34 cellular contexts compared by ENCODE assay signal in genomic region chr10:120944586-120945125, GRCh38.
"Had no signal": no experiment of that assay in that cellular context is flagged by ENCODE, and none has a peak within 500 bp of the region (broad histone marks: within the 10 kb centered on the region; RNA-seq: fewer than 3 reads in every experiment).

No MANE protein-coding gene starts in this region.

- H3K36me3 Mint-ChIP-seq: activated naive CD4-positive, alpha-beta T cell treated with anti-CD3 and anti-CD28 coated beads, Interleukin-2, amount 10 ng/mL, durations not matched to agents 7 days and 5 days; activated naive CD4-positive, alpha-beta T cell treated with anti-CD3 and anti-CD28 coated beads, Interleukin-2, amount 50 U/mL, for 72 hours; activated naive CD8-positive, alpha-beta T cell treated with anti-CD3 and anti-CD28 coated beads, Interleukin-2, amount 10 ng/mL, durations not matched to agents 7 days and 5 days; brain; T-cell had no signal

- H3K4me3 Mint-ChIP-seq: activated CD4-positive, alpha-beta memory T cell treated with anti-CD3 and anti-CD28 coated beads, Interleukin-2, amount 10 ng/mL, durations not matched to agents 7 days and 5 days; activated CD4-positive, alpha-beta T cell treated with anti-CD3 and anti-CD28 coated beads, Interleukin-2, amount 10 ng/mL, durations not matched to agents 7 days and 5 days; activated naive CD4-positive, alpha-beta T cell treated with anti-CD3 and anti-CD28 coated beads, Interleukin-2, amount 10 ng/mL, durations not matched to agents 7 days and 5 days; activated naive CD8-positive, alpha-beta T cell treated with anti-CD3 and anti-CD28 coated beads, Interleukin-2, amount 10 ng/mL, durations not matched to agents 7 days and 5 days; activated T-cell treated with anti-CD3 and anti-CD28 coated beads, Interleukin-2, amount 50 U/mL, for 24 hours; activated T-cell treated with anti-CD3 and anti-CD28 coated beads, Interleukin-2, amount 50 U/mL, for 72 hours; brain; dendritic cell treated with granulocyte-macrophage colony-stimulating factor and Interleukin-4, amounts not matched to agents 40 ng/mL and 50 ng/mL, for 4 days; T-cell; T-helper 1 cell treated with Interleukin-12 subunit alpha and Interleukin-12 subunit beta and Interleukin-4 antibody, amounts not matched to agents 30 μg/mL and 1 μg/mL, for 36 hours; T-helper 2 cell treated with Interferon-gamma antibody and Interleukin-4, amounts not matched to agents 5 μg/mL and 100 μg/mL, for 36 hours had no signal

- H3K27me3 ChIP-seq: ascending aorta had no signal

- H3K9me3 ChIP-seq: ascending aorta, breast epithelium, esophagus muscularis mucosa, gastroesophageal sphincter, heart right ventricle had no signal

- H3K27ac ChIP-seq: ascending aorta, breast epithelium, cardiac muscle cell, coronary artery, heart right ventricle had no signal

- H3K4me1 ChIP-seq: breast epithelium had no signal

- H3K36me3 ChIP-seq: ascending aorta, breast epithelium, cardiac muscle cell, esophagus muscularis mucosa, gastroesophageal sphincter, heart right ventricle had no signal

- H3K9me3 Mint-ChIP-seq: activated CD4-positive, alpha-beta memory T cell treated with anti-CD3 and anti-CD28 coated beads, Interleukin-2, amount 10 ng/mL, durations not matched to agents 7 days and 5 days; activated CD4-positive, alpha-beta T cell treated with anti-CD3 and anti-CD28 coated beads, Interleukin-2, amount 10 ng/mL, durations not matched to agents 7 days and 5 days; activated naive CD4-positive, alpha-beta T cell treated with anti-CD3 and anti-CD28 coated beads, Interleukin-2, amount 10 ng/mL, durations not matched to agents 7 days and 5 days; activated naive CD4-positive, alpha-beta T cell treated with anti-CD3 and anti-CD28 coated beads, Interleukin-2, amount 50 U/mL, for 72 hours; activated naive CD8-positive, alpha-beta T cell treated with anti-CD3 and anti-CD28 coated beads, Interleukin-2, amount 10 ng/mL, durations not matched to agents 7 days and 5 days; activated T-cell treated with anti-CD3 and anti-CD28 coated beads, Interleukin-2, amount 50 U/mL, for 24 hours; activated T-cell treated with anti-CD3 and anti-CD28 coated beads, Interleukin-2, amount 50 U/mL, for 72 hours; dendritic cell treated with granulocyte-macrophage colony-stimulating factor and Interleukin-4, amounts not matched to agents 40 ng/mL and 50 ng/mL, for 4 days; effector memory CD8-positive, alpha-beta T cell; T-cell; T-helper 1 cell treated with Interleukin-12 subunit alpha and Interleukin-12 subunit beta and Interleukin-4 antibody, amounts not matched to agents 30 μg/mL and 1 μg/mL, for 36 hours; T-helper 2 cell treated with Interferon-gamma antibody and Interleukin-4, amounts not matched to agents 5 μg/mL and 100 μg/mL, for 36 hours had no signal

- H3K27ac Mint-ChIP-seq: activated CD4-positive, alpha-beta memory T cell treated with anti-CD3 and anti-CD28 coated beads, Interleukin-2, amount 10 ng/mL, durations not matched to agents 7 days and 5 days; activated CD4-positive, alpha-beta T cell treated with anti-CD3 and anti-CD28 coated beads, Interleukin-2, amount 10 ng/mL, durations not matched to agents 7 days and 5 days; activated naive CD4-positive, alpha-beta T cell treated with anti-CD3 and anti-CD28 coated beads, Interleukin-2, amount 10 ng/mL, durations not matched to agents 7 days and 5 days; activated naive CD4-positive, alpha-beta T cell treated with anti-CD3 and anti-CD28 coated beads, Interleukin-2, amount 50 U/mL, for 72 hours; activated T-cell treated with anti-CD3 and anti-CD28 coated beads, Interleukin-2, amount 50 U/mL, for 24 hours; activated T-cell treated with anti-CD3 and anti-CD28 coated beads, Interleukin-2, amount 50 U/mL, for 72 hours; dendritic cell treated with granulocyte-macrophage colony-stimulating factor and Interleukin-4, amounts not matched to agents 40 ng/mL and 50 ng/mL, for 4 days; effector memory CD8-positive, alpha-beta T cell; T-cell; T-helper 1 cell treated with Interleukin-12 subunit alpha and Interleukin-12 subunit beta and Interleukin-4 antibody, amounts not matched to agents 30 μg/mL and 1 μg/mL, for 36 hours; T-helper 2 cell treated with Interferon-gamma antibody and Interleukin-4, amounts not matched to agents 5 μg/mL and 100 μg/mL, for 36 hours had no signal

- ATAC-seq: activated naive CD4-positive, alpha-beta T cell treated with anti-CD3 and anti-CD28 coated beads, Interleukin-2, amount 50 U/mL, for 72 hours; activated T-cell treated with anti-CD3 and anti-CD28 coated beads, Interleukin-2, amount 50 U/mL, for 72 hours; effector memory CD8-positive, alpha-beta T cell; gastroesophageal sphincter; heart right ventricle; T-cell had no signal

- H3K4me3 ChIP-seq: ascending aorta, breast epithelium, cardiac muscle cell, coronary artery, esophagus muscularis mucosa, gastroesophageal sphincter, heart right ventricle had no signal

- DNase-seq: activated CD4-positive, alpha-beta memory T cell treated with anti-CD3 and anti-CD28 coated beads, Interleukin-2, amount 10 ng/mL, durations not matched to agents 7 days and 5 days; activated CD4-positive, alpha-beta T cell treated with anti-CD3 and anti-CD28 coated beads for 4 hours; activated CD4-positive, alpha-beta T cell treated with anti-CD3 and anti-CD28 coated beads, Interleukin-2, amount 10 ng/mL, durations not matched to agents 7 days and 5 days; activated CD4-positive, alpha-beta T cell treated with anti-CD3 and anti-CD28 coated beads, Interleukin-2, amount 50 U/mL, for 4 hours; activated CD4-positive, CD25-positive, alpha-beta regulatory T cell; activated CD4-positive, CD25-positive, alpha-beta regulatory T cell treated with anti-CD3 and anti-CD28 coated beads, Interleukin-2, amount 50 U/mL, for 72 hours; activated CD8-positive, alpha-beta memory T cell treated with anti-CD3 and anti-CD28 coated beads, Interleukin-2, amount 50 U/mL, for 48 hours; activated gamma-delta T cell; activated naive CD4-positive, alpha-beta T cell; activated naive CD4-positive, alpha-beta T cell treated with anti-CD3 and anti-CD28 coated beads, Interleukin-2, amount 10 ng/mL, durations not matched to agents 7 days and 5 days; activated naive CD8-positive, alpha-beta T cell treated with anti-CD3 and anti-CD28 coated beads, Interleukin-2, amount 10 ng/mL, durations not matched to agents 7 days and 5 days; activated T-cell treated with anti-CD3 and anti-CD28 coated beads for 4 hours; activated T-cell treated with anti-CD3 and anti-CD28 coated beads, Interleukin-2, amount 50 U/mL, for 24 hours; activated T-cell treated with anti-CD3 and anti-CD28 coated beads, Interleukin-2, amount 50 U/mL, for 72 hours; central memory CD4-positive, alpha-beta T cell; cerebellar nuclear complex; effector CD4-positive, alpha-beta T cell; effector memory CD8-positive, alpha-beta T cell; erythroblast; foreskin melanocyte; heart right ventricle; T-cell; T1000 had no signal
